ENCODE assay signal across 10 cellular contexts in the genomic region with DNA sequence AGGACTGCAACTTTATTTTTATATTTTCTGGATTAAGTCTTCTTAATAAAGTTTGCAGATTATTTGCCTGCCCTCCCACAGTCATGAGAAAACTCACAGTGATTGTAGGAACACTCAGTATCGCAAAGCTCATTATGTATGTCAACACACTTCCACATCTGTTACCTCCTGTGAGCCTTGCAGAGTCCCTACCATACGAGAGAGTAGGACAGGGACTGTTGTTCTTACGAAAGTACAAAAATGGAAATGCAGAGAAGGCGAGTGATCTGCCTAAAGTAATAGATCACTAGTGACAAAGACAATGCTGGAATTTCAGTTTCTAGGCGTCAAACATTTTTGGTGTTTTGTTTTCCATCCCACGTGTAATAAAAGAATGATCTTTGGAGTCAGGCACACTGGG.
DNase-seq lines count a peak whose midpoint lies in the region; ATAC-seq and TF ChIP-seq lines count a peak whose summit lies in the region.
"Had no signal": no experiment of that assay in that cellular context is flagged by ENCODE, and none has a peak within 500 bp of the region (broad histone marks: within the 10 kb centered on the region; RNA-seq: fewer than 3 reads in every experiment).

No MANE protein-coding gene starts in this region.

- no peak overlapping the region for H4K91ac ChIP-seq in neuronal stem cell (ENCODE audit: low read depth, low read length, poor library complexity)

- H3K27me3 ChIP-seq in Peyer's patch, result no peaks in the 10 kb centered on the region
- H3K27me3 ChIP-seq in foreskin keratinocyte, result no peaks in the 10 kb centered on the region
- H3K27me3 ChIP-seq in neuronal stem cell (ENCODE audit: control insufficient read depth in 3 of 3, insufficient read depth in 3 of 3, low read depth in 1 of 3, low read length in 3 of 3), result no peaks in the 10 kb centered on the region

- TF ChIP-seq CTCF in Peyer's patch (IDR thresholded peaks at IDR 0.05), result no peak
- TF ChIP-seq CTCF in foreskin keratinocyte (conservative IDR thresholded peaks at IDR 0.05), result no peak

- H3K4me3 ChIP-seq in Peyer's patch, result no peak overlapping the region
- no peak overlapping the region for H3K4me3 ChIP-seq in neuronal stem cell (ENCODE audit: low read length in 2 of 2)

- H3K4me1 ChIP-seq in Peyer's patch (no peaks in the 10 kb centered on the region), foreskin keratinocyte (peaks cover 34% of the 10 kb centered on the region), neuronal stem cell (ENCODE audit: control insufficient read depth in 2 of 2, insufficient read depth in 1 of 2, low read depth in 1 of 2, low read length in 2 of 2) (peaks cover 19 to 34% of the 10 kb centered on the region in 2 donors)

- no CpG with 5 or more reads among the region's 6 CpGs for WGBS in neuronal stem cell (ENCODE audit: extremely low coverage in 2 of 2, insufficient read length in 2 of 2, insufficient replicate concordance in 1 of 2), 2 donors

- H2BK120ac ChIP-seq in neuronal stem cell (ENCODE audit: low read depth, low read length), result no peak overlapping the region

- TF ChIP-seq POLR2A in Peyer's patch (IDR thresholded peaks at IDR 0.05), result no peak

- peaks cover 53% of the 10 kb centered on the region for H3K36me3 Mint-ChIP-seq in T-cell

- no peak overlapping the region for H2BK5ac ChIP-seq in neuronal stem cell (ENCODE audit: low read length)

- H3K27ac ChIP-seq in Peyer's patch (peak overlapping the region in 3 of 4 donors; percentile 7 to 48 (median 16)), foreskin keratinocyte (peak overlapping the region; percentile 29), neuronal stem cell (replicated peaks; ENCODE audit: low read length) (no peak overlapping the region)

- H3K36me3 ChIP-seq in Peyer's patch, result peaks cover 0 to 31% (median 0%) of the 10 kb centered on the region in 3 donors
- H3K36me3 ChIP-seq in neuronal stem cell (replicated peaks in 1 of 2; ENCODE audit: control insufficient read depth in 2 of 2, insufficient read depth in 2 of 2, low read length in 2 of 2), result peaks cover 0 to 3% of the 10 kb centered on the region in 2 donors

- H4K8ac ChIP-seq in neuronal stem cell (ENCODE audit: low read depth, low read length), result no peak overlapping the region

- H3K4ac ChIP-seq in neuronal stem cell (ENCODE audit: low read length), result no peak overlapping the region

- H3K4me1 Mint-ChIP-seq in T-cell, result no peaks in the 10 kb centered on the region

- peak overlapping the region; percentile 11 for H2AFZ ChIP-seq in neuronal stem cell (ENCODE audit: low read length)

- POLR2A ChIA-PET in T-cell (lab: Charles Lee), result no interaction called here

- no peak overlapping the region for H2AK5ac ChIP-seq in neuronal stem cell (ENCODE audit: low read depth, low read length)

- H3K9me3 ChIP-seq in Peyer's patch, result no peaks in the 10 kb centered on the region
- no peaks in the 10 kb centered on the region for H3K9me3 ChIP-seq in neuronal stem cell (replicated peaks in 1 of 2; ENCODE audit: control insufficient read depth in 2 of 2, insufficient read depth in 1 of 2, low read depth in 1 of 2, low read length in 2 of 2)

- no peaks in the 10 kb centered on the region for H3K79me1 ChIP-seq in neuronal stem cell (ENCODE audit: low read depth, low read length)

- CTCF ChIA-PET in T-cell (lab: Charles Lee), result no interaction called here

- no peaks in the 10 kb centered on the region for H3K9me3 Mint-ChIP-seq in T-cell

- ATAC-seq in foreskin keratinocyte (no peak), T-cell (replicated peaks in 1 of 4) (no peak), HG03442 (IDR thresholded peaks at IDR 0.05; ENCODE audit: unreplicated experiment) (no peak)

- H3K23ac ChIP-seq in neuronal stem cell (ENCODE audit: low read depth, low read length, poor library complexity), result no peak overlapping the region

- no peak overlapping the region for H3K27ac Mint-ChIP-seq in T-cell

- H3K4me3 Mint-ChIP-seq in T-cell, result no peak overlapping the region

- no peak overlapping the region for H3K9ac ChIP-seq in neuronal stem cell (ENCODE audit: low read depth, low read length, poor library complexity)

- H3K27me3 Mint-ChIP-seq in T-cell, result no peaks in the 10 kb centered on the region

- H2BK15ac ChIP-seq in neuronal stem cell (ENCODE audit: low read length), result no peak overlapping the region

- H3K4me2 ChIP-seq in neuronal stem cell (ENCODE audit: insufficient read depth, low read length, poor library complexity, severe bottlenecking), result no peak overlapping the region

- H3K14ac ChIP-seq in neuronal stem cell (ENCODE audit: low read length), result no peak overlapping the region

- peak; percentile 31 for DNase-seq in AG08395 (ENCODE audit: low spot score)
- no peak for DNase-seq in Peyer's patch
- no peak for DNase-seq in foreskin keratinocyte
- DNase-seq in neuronal stem cell (ENCODE audit: low spot score), result no peak
- no peak for DNase-seq in SW480 (ENCODE audit: low spot score)
- no peak for DNase-seq in H4 (ENCODE audit: low spot score)
- DNase-seq in T-cell, result no peak
- DNase-seq: anterior cingulate cortex, NCI-H1436 treated with DMSO at 0.1 percent for 48 hours had no signal

- H3K18ac ChIP-seq in neuronal stem cell (ENCODE audit: low read length), result no peak overlapping the region

- no peak overlapping the region for H2BK12ac ChIP-seq in neuronal stem cell (ENCODE audit: low read length)
